17 cellular contexts compared by ENCODE assay signal in genomic region chr9:9754186-9754585, GRCh38.
"Had no signal": no experiment of that assay in that cellular context is flagged by ENCODE, and none has a peak within 500 bp of the region (broad histone marks: within the 10 kb centered on the region; RNA-seq: fewer than 3 reads in every experiment).

No MANE protein-coding gene starts in this region.

- H3K4me1 ChIP-seq: right atrium auricular region had no signal

- H3K4me3 Mint-ChIP-seq: activated B cell treated with CpG ODN at 0.5 μM for 24 hours; activated CD4-positive, alpha-beta T cell treated with anti-CD3 and anti-CD28 coated beads, Interleukin-2, amount 10 ng/mL, durations not matched to agents 7 days and 5 days; activated naive CD4-positive, alpha-beta T cell treated with anti-CD3 and anti-CD28 coated beads, Interleukin-2, amount 50 U/mL, for 24 hours; stimulated activated naive B cell treated with anti-CD40 and anti-IgM and Interleukin-4, amounts not matched to agents 10 μg/mL and 1 μg/mL and 100 μg/mL, for 72 hours; type B pancreatic cell had no signal

- H3K9me3 Mint-ChIP-seq: activated B cell treated with CpG ODN at 0.5 μM for 24 hours; activated CD4-positive, alpha-beta T cell treated with anti-CD3 and anti-CD28 coated beads, Interleukin-2, amount 10 ng/mL, durations not matched to agents 7 days and 5 days; stimulated activated naive B cell treated with anti-CD40 and anti-IgM and Interleukin-4, amounts not matched to agents 10 μg/mL and 1 μg/mL and 100 μg/mL, for 72 hours had no signal

- H3K27ac ChIP-seq: brain microvascular endothelial cell, right atrium auricular region had no signal

- H3K27me3 Mint-ChIP-seq: activated CD4-positive, alpha-beta T cell treated with anti-CD3 and anti-CD28 coated beads, Interleukin-2, amount 10 ng/mL, durations not matched to agents 7 days and 5 days; activated naive CD4-positive, alpha-beta T cell treated with anti-CD3 and anti-CD28 coated beads, Interleukin-2, amount 50 U/mL, for 24 hours; type B pancreatic cell had no signal

- ATAC-seq: stimulated activated naive B cell treated with anti-CD40 and anti-IgM and Interleukin-4, amounts not matched to agents 10 μg/mL and 1 μg/mL and 100 μg/mL, for 72 hours had no signal

- H3K4me3 ChIP-seq: right atrium auricular region had no signal

- H3K27me3 ChIP-seq: brain microvascular endothelial cell, right atrium auricular region had no signal

- H3K4me1 Mint-ChIP-seq: activated B cell treated with CpG ODN at 0.5 μM for 24 hours; activated CD4-positive, alpha-beta T cell treated with anti-CD3 and anti-CD28 coated beads, Interleukin-2, amount 10 ng/mL, durations not matched to agents 7 days and 5 days; activated naive CD4-positive, alpha-beta T cell treated with anti-CD3 and anti-CD28 coated beads, Interleukin-2, amount 50 U/mL, for 24 hours; stimulated activated naive B cell treated with anti-CD40 and anti-IgM and Interleukin-4, amounts not matched to agents 10 μg/mL and 1 μg/mL and 100 μg/mL, for 72 hours had no signal

- H3K36me3 Mint-ChIP-seq: activated naive CD4-positive, alpha-beta T cell treated with anti-CD3 and anti-CD28 coated beads, Interleukin-2, amount 50 U/mL, for 24 hours; stimulated activated naive B cell treated with anti-CD40 and anti-IgM and Interleukin-4, amounts not matched to agents 10 μg/mL and 1 μg/mL and 100 μg/mL, for 72 hours; type B pancreatic cell had no signal

- H3K36me3 ChIP-seq: brain microvascular endothelial cell, right atrium auricular region had no signal

- H3K9me3 ChIP-seq: right atrium auricular region had no signal

- DNase-seq: activated B cell treated with CpG ODN at 0.5 μM for 24 hours; activated CD4-positive, alpha-beta T cell treated with anti-CD3 and anti-CD28 coated beads, Interleukin-2, amount 10 ng/mL, durations not matched to agents 7 days and 5 days; activated T-cell treated with anti-CD3 and anti-CD28 coated beads for 4 hours; brain microvascular endothelial cell; cerebellar nuclear complex; dermis blood vessel endothelial cell; erythroblast; head of caudate nucleus; islet precursor cell; posterior cingulate gyrus; small intestine; stimulated activated naive B cell treated with anti-CD40 and anti-IgM and Interleukin-4, amounts not matched to agents 10 μg/mL and 1 μg/mL and 100 μg/mL, for 72 hours; substantia nigra; T-helper 2 cell had no signal

- H3K27ac Mint-ChIP-seq: activated B cell treated with CpG ODN at 0.5 μM for 24 hours; activated CD4-positive, alpha-beta T cell treated with anti-CD3 and anti-CD28 coated beads, Interleukin-2, amount 10 ng/mL, durations not matched to agents 7 days and 5 days; activated naive CD4-positive, alpha-beta T cell treated with anti-CD3 and anti-CD28 coated beads, Interleukin-2, amount 50 U/mL, for 24 hours; stimulated activated naive B cell treated with anti-CD40 and anti-IgM and Interleukin-4, amounts not matched to agents 10 μg/mL and 1 μg/mL and 100 μg/mL, for 72 hours; type B pancreatic cell had no signal
